35 cellular contexts compared by ENCODE assay signal in genomic region chr10:62847433-62847832, GRCh38.
"Had no signal": no experiment of that assay in that cellular context is flagged by ENCODE, and none has a peak within 500 bp of the region (broad histone marks: within the 10 kb centered on the region; RNA-seq: fewer than 3 reads in every experiment).

No MANE protein-coding gene starts in this region.

- H3K27me3 ChIP-seq: MG63 had no signal

- DNase-seq: Kasumi-1, MG63, MM.1S, MV-4-11, NCI-H1048, NCI-H1092, NCI-H1092 treated with DMSO at 0.1 percent for 48 hours, NCI-H1105, NCI-H1105 treated with DMSO at 0.1 percent for 48 hours, NCI-H1417, NCI-H1417 treated with DMSO at 0.1 percent for 48 hours, NCI-H1436, NCI-H146, NCI-H1694, NCI-H1694 treated with DMSO at 0.1 percent for 48 hours, NCI-H187, NCI-H187 treated with DMSO at 0.1 percent for 48 hours, NCI-H1930, NCI-H2029, NCI-H2029 treated with DMSO at 0.1 percent for 48 hours, NCI-H2081, NCI-H2081 treated with DMSO at 0.1 percent for 48 hours, NCI-H2107, NCI-H2171, NCI-H2171 treated with DMSO at 0.1 percent for 48 hours, NCI-H2227 treated with DMSO at 0.1 percent for 48 hours, NCI-H226, NCI-H345, NCI-H446, NCI-H446 treated with DMSO at 0.1 percent for 48 hours, NCI-H510A, NCI-H510A treated with DMSO at 0.1 percent for 48 hours, NCI-H524, NCI-H524 treated with DMSO at 0.1 percent for 48 hours, NCI-H526 had no signal

- H3K4me3 ChIP-seq: MG63 had no signal

- H3K36me3 ChIP-seq: MG63 had no signal
